Comparison of ENCODE assay signal across 8 cellular contexts in the genomic region with DNA sequence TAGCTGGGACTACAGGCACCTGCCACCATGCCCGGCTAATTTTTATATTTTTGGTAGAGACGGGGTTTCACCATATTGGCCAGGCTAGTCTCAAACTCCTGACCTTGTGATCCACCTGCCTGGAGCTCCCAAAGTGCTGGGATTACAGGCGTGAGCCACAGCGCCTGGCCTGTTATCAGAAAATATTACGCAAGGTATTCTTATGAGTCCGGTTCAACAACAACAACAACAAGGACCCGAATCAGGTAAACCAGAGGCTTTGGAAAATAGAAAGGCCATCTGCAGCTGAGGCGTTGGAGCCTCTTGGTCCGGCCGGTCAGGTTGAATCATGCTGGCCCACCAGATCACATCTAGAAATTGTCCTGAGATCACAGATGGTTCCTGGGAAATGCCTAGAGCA. TPM values are rescaled to one million over a fixed set of nuclear protein-coding genes. Genes with fewer than 3 reads are reported as not detected.
DNase-seq lines count a peak whose midpoint lies in the region; ATAC-seq, FAIRE-seq and TF ChIP-seq lines count a peak whose summit lies in the region.
"Not testable (repeated sequence)": the region's sequence is repeated elsewhere in the genome, so short reads cannot be mapped to it uniquely, and the experiment has no call there.

No MANE protein-coding gene starts in this region.

- TF ChIP-seq CTCF in MM.1S (IDR thresholded peaks at IDR 0.05; ENCODE audit: low read length); HepG2 (CRISPR knock-in tag; IDR thresholded peaks at IDR 0.05); suprapubic skin (IDR thresholded peaks at IDR 0.05); vagina (IDR thresholded peaks at IDR 0.05): not testable (repeated sequence)

- in situ Hi-C loops in HepG2 (cut with HindIII; ENCODE audit: extremely low pct_ligation_motif_present, low pct_unique_long_range_greater_than_20kb), result not testable (repeated sequence)

- peak; percentile 35 for DNase-seq in DMS79 (lab: John Stamatoyannopoulos, UW)
- not testable (repeated sequence) for DNase-seq in MM.1S; caudate nucleus (lab: John Stamatoyannopoulos, UW); HepG2 (ENCODE audit: low spot score); suprapubic skin (ENCODE audit: low spot score in 2 of 2); vagina (ENCODE audit: extremely low spot score in 2 of 2)
- DNase-seq in activated CD8-positive, alpha-beta memory T cell treated with anti-CD3 and anti-CD28 coated beads for 24 hours, result peak; percentile 15

- 96% methylated on average over 10 of the region's 10 CpGs for whole genome bisulfite sequencing in HepG2 (ENCODE audit: low lambda C conversion rate)
- WGBS in suprapubic skin, result 56% methylated on average over 10 of the region's 10 CpGs

- H3K4me2 ChIP-seq in MM.1S (ENCODE audit: low read depth, low read length), result peak overlapping the region; percentile 42; the same call in 1 of the 2 replicates
- not testable (repeated sequence) for H3K4me2 ChIP-seq in HepG2 (ENCODE audit: low read depth, low read length)

- H4K20me1 ChIP-seq in MM.1S (ENCODE audit: insufficient read depth, low read length); HepG2 (ENCODE audit: insufficient read depth, low read length): not testable (repeated sequence)

- H3K27ac ChIP-seq in MM.1S (ENCODE audit: low read length) (peak overlapping the region; percentile 84), caudate nucleus (ENCODE audit: low read depth, low read length) (peak overlapping the region; percentile 16), suprapubic skin (peak overlapping the region; percentile 32), vagina (peak overlapping the region; percentile 24)
- H3K27ac ChIP-seq in HepG2 (ENCODE audit: extremely low read length, insufficient read depth, low read length), result not testable (repeated sequence)

- not testable (repeated sequence) for TF ChIP-seq POLR2A in HepG2 (IDR thresholded peaks at IDR 0.05; ENCODE audit: insufficient read depth in 1 of 2, low read depth in 2 of 2, low read length in 2 of 2); suprapubic skin (IDR thresholded peaks at IDR 0.05); vagina (IDR thresholded peaks at IDR 0.05)

- H3K9me3 ChIP-seq in MM.1S (replicated peaks; ENCODE audit: insufficient read depth, low read length); HepG2 (ENCODE audit: low read length); suprapubic skin; vagina: not testable (repeated sequence)

- POLR2A ChIA-PET in HepG2 (lab: Yijun Ruan, JAX), result not testable (repeated sequence)

- TF ChIP-seq EP300 in HepG2 (IDR thresholded peaks at IDR 0.05; ENCODE audit: low read depth in 2 of 2, low read length in 2 of 2); HepG2 (CRISPR knock-in tag; IDR thresholded peaks at IDR 0.05; ENCODE audit: borderline replicate concordance); suprapubic skin (IDR thresholded peaks at IDR 0.05): not testable (repeated sequence)

- H3K9ac ChIP-seq in MM.1S (ENCODE audit: low read length), result peak overlapping the region; percentile 27
- not testable (repeated sequence) for H3K9ac ChIP-seq in HepG2 (ENCODE audit: insufficient read depth, low read depth, low read length)

- not testable (repeated sequence) for H2AFZ ChIP-seq in MM.1S (ENCODE audit: low read length); HepG2 (ENCODE audit: low read length)

- H3K79me2 ChIP-seq in MM.1S (ENCODE audit: low read length); HepG2 (ENCODE audit: insufficient read depth, low read length): not testable (repeated sequence)

- ATAC-seq in esophagus mucosa, result peak; percentile 11
- not testable (repeated sequence) for ATAC-seq in HepG2

- H3K9me2 ChIP-seq in MM.1S (replicated peaks; ENCODE audit: insufficient read depth, low read length), result not testable (repeated sequence)

- not testable (repeated sequence) for H3K4me3 ChIP-seq in MM.1S (ENCODE audit: low read length); HepG2 (replicated peaks in 1 of 3; ENCODE audit: insufficient read depth in 1 of 3, low read depth in 2 of 3, low read length in 3 of 3); suprapubic skin; vagina

- H3K36me3 ChIP-seq in MM.1S (replicated peaks; ENCODE audit: insufficient read depth, low read length); vagina: not testable (repeated sequence)
- H3K36me3 ChIP-seq in HepG2 (replicated peaks in 1 of 2; ENCODE audit: control insufficient read depth in 1 of 2, insufficient read depth in 2 of 2, low read length in 2 of 2), result peaks cover 11 to 44% of the 10 kb centered on the region in 2 experiments; a peak in 4 of 5 replicates
- peaks cover 26% of the 10 kb centered on the region for H3K36me3 ChIP-seq in suprapubic skin

- CTCF ChIA-PET in HepG2 (lab: Yijun Ruan, JAX; ENCODE audit: low intra/inter-chr PET ratio, low total read pairs), result not testable (repeated sequence)

- H3K4me1 ChIP-seq in MM.1S (ENCODE audit: low read length), result peaks cover 54% of the 10 kb centered on the region
- H3K4me1 ChIP-seq in HepG2 (ENCODE audit: insufficient read depth, low read length), result not testable (repeated sequence)
- peaks cover 22% of the 10 kb centered on the region for H3K4me1 ChIP-seq in suprapubic skin
- H3K4me1 ChIP-seq in vagina, result peaks cover 16% of the 10 kb centered on the region

- not testable (repeated sequence) for BruUV-seq in HepG2 (replicated peaks; lab: Mats Ljungman, UMichigan)

- H3F3A ChIP-seq in MM.1S (ENCODE audit: insufficient read depth, low read length), result peaks cover 13% of the 10 kb centered on the region

- TF ChIP-seq RAD21 in HepG2 (CRISPR knock-in tag; IDR thresholded peaks at IDR 0.05), result not testable (repeated sequence)

- intact Hi-C loops in HepG2 (cut with micrococcal nuclease; ENCODE audit: unreplicated experiment), result loop anchor here (2.0 kb wide), 1 partner anchor 75 kb away; no protein-coding TSS in a partner anchor
- intact Hi-C loops in vagina (cut with DNase I), result not testable (repeated sequence)

- H3K27me3 ChIP-seq in MM.1S (replicated peaks; ENCODE audit: insufficient read depth, low read length); HepG2 (ENCODE audit: control insufficient read depth in 1 of 2, insufficient read depth in 2 of 2, low read length in 2 of 2); suprapubic skin; vagina: not testable (repeated sequence)

- not testable (repeated sequence) for FAIRE-seq in HepG2 (lab: Jason Lieb, UNC)

RNA-seq across cellular contexts. Expression of gene RNF8, which starts 46.3 kb away (rescaled TPM):
- 19.0 TPM for total RNA-seq in esophagus mucosa
- 47.6 and 65.7 TPM in 2 replicates for total RNA-seq in HepG2 (2016; rRNA removed; fragmentation: Illumina TruSeq; extraction: Trizol)
- total RNA-seq in HepG2 (2016; cell fraction: cytosol; rRNA removed; fragmentation: Illumina TruSeq; extraction: Trizol; ENCODE audit: low read depth), result 16.8 and 18.5 TPM in 2 replicates
- 50.2 and 62.5 TPM in 2 replicates for total RNA-seq in HepG2 (2016; cell fraction: insoluble cytoplasmic fraction; rRNA removed; fragmentation: Illumina TruSeq; extraction: Trizol)
- total RNA-seq in HepG2 (2016; cell fraction: membrane; rRNA removed; fragmentation: Illumina TruSeq; extraction: Trizol), result 49.0 and 52.6 TPM in 2 replicates
- total RNA-seq in HepG2 (2016; cell fraction: nucleus; rRNA removed; fragmentation: Illumina TruSeq; extraction: Trizol), result 23.5 and 26.1 TPM in 2 replicates
- 18.1 and 21.8 TPM in 2 replicates for polyA plus RNA-seq in HepG2 (2011; rRNA removed)
- polyA plus RNA-seq in HepG2 (2011; cell fraction: cytosol; rRNA removed), result 14.6 and 17.3 TPM in 2 replicates
- polyA plus RNA-seq in HepG2 (2011; cell fraction: nucleus; rRNA removed), result 9.4 and 14.3 TPM in 2 replicates
- polyA plus RNA-seq in HepG2 (2012), result 24.3 and 28.0 TPM in 2 replicates
- 17.6 and 20.1 TPM in 2 replicates for polyA plus RNA-seq in HepG2 (2016; cell fraction: cytosol; fragmentation: Illumina TruSeq; extraction: Trizol; ENCODE audit: low read depth)
- polyA plus RNA-seq in HepG2 (2016; cell fraction: insoluble cytoplasmic fraction; fragmentation: Illumina TruSeq; extraction: Trizol; ENCODE audit: low read depth), result 63.7 and 63.8 TPM in 2 replicates
- polyA plus RNA-seq in HepG2 (2016; cell fraction: membrane; fragmentation: Illumina TruSeq; extraction: Trizol; ENCODE audit: low read depth), result 35.4 and 37.9 TPM in 2 replicates
- polyA plus RNA-seq in HepG2 (2016; cell fraction: nucleus; fragmentation: Illumina TruSeq; extraction: Trizol; ENCODE audit: insufficient read depth, low read depth), result 31.4 and 32.1 TPM in 2 replicates
- 3.9 and 9.7 TPM in 2 replicates for polyA minus RNA-seq in HepG2 (2011; rRNA and poly(A)+ RNA removed; ENCODE audit: low replicate concordance)
- polyA minus RNA-seq in HepG2 (2011; cell fraction: cytosol; rRNA and poly(A)+ RNA removed), result 11.1 and 11.7 TPM in 2 replicates
- polyA minus RNA-seq in HepG2 (2011; cell fraction: nucleus; rRNA and poly(A)+ RNA removed), result 15.8 and 22.9 TPM in 2 replicates
- total RNA-seq in suprapubic skin, result 10 to 100 TPM; 12.8 to 17.0 (median 14.3) TPM
- 15.0 TPM for total RNA-seq in vagina

RNA-seq across cellular contexts. Expression of gene TMEM217, which starts 49.5 kb away (rescaled TPM):
- 0.84 TPM for total RNA-seq in esophagus mucosa
- total RNA-seq in HepG2 (2016; rRNA removed; fragmentation: Illumina TruSeq; extraction: Trizol), result 1.6 and 3.4 TPM in 2 replicates
- total RNA-seq in HepG2 (2016; cell fraction: cytosol; rRNA removed; fragmentation: Illumina TruSeq; extraction: Trizol; ENCODE audit: low read depth), result 1.1 and 2.0 TPM in 2 replicates
- total RNA-seq in HepG2 (2016; cell fraction: insoluble cytoplasmic fraction; rRNA removed; fragmentation: Illumina TruSeq; extraction: Trizol), result 1.9 and 2.0 TPM in 2 replicates
- 1.5 and 2.6 TPM in 2 replicates for total RNA-seq in HepG2 (2016; cell fraction: membrane; rRNA removed; fragmentation: Illumina TruSeq; extraction: Trizol)
- 3.4 and 4.3 TPM in 2 replicates for total RNA-seq in HepG2 (2016; cell fraction: nucleus; rRNA removed; fragmentation: Illumina TruSeq; extraction: Trizol)
- polyA plus RNA-seq in HepG2 (2011; rRNA removed), result 1.8 and 2.3 TPM in 2 replicates
- polyA plus RNA-seq in HepG2 (2011; cell fraction: cytosol; rRNA removed), result 1.2 and 1.8 TPM in 2 replicates
- 0.56 and 0.92 TPM in 2 replicates for polyA plus RNA-seq in HepG2 (2011; cell fraction: nucleus; rRNA removed)
- 1.3 and 1.5 TPM in 2 replicates for polyA plus RNA-seq in HepG2 (2012)
- 0.25 and 0.40 TPM in 2 replicates for polyA plus RNA-seq in HepG2 (2016; cell fraction: cytosol; fragmentation: Illumina TruSeq; extraction: Trizol; ENCODE audit: low read depth)
- polyA plus RNA-seq in HepG2 (2016; cell fraction: insoluble cytoplasmic fraction; fragmentation: Illumina TruSeq; extraction: Trizol; ENCODE audit: low read depth), result 2.7 and 3.0 TPM in 2 replicates
- polyA plus RNA-seq in HepG2 (2016; cell fraction: membrane; fragmentation: Illumina TruSeq; extraction: Trizol; ENCODE audit: low read depth), result 0.95 and 1.4 TPM in 2 replicates
- 2.9 and 4.5 TPM in 2 replicates for polyA plus RNA-seq in HepG2 (2016; cell fraction: nucleus; fragmentation: Illumina TruSeq; extraction: Trizol; ENCODE audit: insufficient read depth, low read depth)
- polyA minus RNA-seq in HepG2 (2011; rRNA and poly(A)+ RNA removed; ENCODE audit: low replicate concordance), result 1.7 and 2.2 TPM in 2 replicates
- polyA minus RNA-seq in HepG2 (2011; cell fraction: cytosol; rRNA and poly(A)+ RNA removed), result 0.97 and 2.3 TPM in 2 replicates
- polyA minus RNA-seq in HepG2 (2011; cell fraction: nucleus; rRNA and poly(A)+ RNA removed), result 2.1 and 2.7 TPM in 2 replicates
- 1 to 10 TPM in 2 of 4 donors, under 1 TPM in 1, not detected in 1; 0.30 to 3.3 (median 2.6) TPM for total RNA-seq in suprapubic skin
- not detected for total RNA-seq in vagina

RNA-seq across cellular contexts. Expression of gene TBC1D22B, which starts 49.9 kb away (rescaled TPM):
- total RNA-seq in esophagus mucosa (10.0 TPM), HepG2 (2016; rRNA removed; fragmentation: Illumina TruSeq; extraction: Trizol) (12.9 and 15.5 TPM in 2 replicates), suprapubic skin (10 to 100 TPM; 14.2 to 19.6 (median 18.4) TPM), vagina (12.5 TPM)
- 5.1 and 5.5 TPM in 2 replicates for total RNA-seq in HepG2 (2016; cell fraction: cytosol; rRNA removed; fragmentation: Illumina TruSeq; extraction: Trizol; ENCODE audit: low read depth)
- 12.5 and 13.1 TPM in 2 replicates for total RNA-seq in HepG2 (2016; cell fraction: insoluble cytoplasmic fraction; rRNA removed; fragmentation: Illumina TruSeq; extraction: Trizol)
- total RNA-seq in HepG2 (2016; cell fraction: membrane; rRNA removed; fragmentation: Illumina TruSeq; extraction: Trizol), result 18.5 and 19.2 TPM in 2 replicates
- 11.0 and 12.8 TPM in 2 replicates for total RNA-seq in HepG2 (2016; cell fraction: nucleus; rRNA removed; fragmentation: Illumina TruSeq; extraction: Trizol)
- polyA plus RNA-seq in HepG2 (2011; rRNA removed), result 8.4 and 9.7 TPM in 2 replicates
- 9.7 and 10.3 TPM in 2 replicates for polyA plus RNA-seq in HepG2 (2011; cell fraction: cytosol; rRNA removed)
- 10.9 and 11.1 TPM in 2 replicates for polyA plus RNA-seq in HepG2 (2011; cell fraction: nucleus; rRNA removed)
- polyA plus RNA-seq in HepG2 (2012), result 10.9 and 11.4 TPM in 2 replicates
- polyA plus RNA-seq in HepG2 (2016; cell fraction: cytosol; fragmentation: Illumina TruSeq; extraction: Trizol; ENCODE audit: low read depth), result 4.7 and 5.3 TPM in 2 replicates
- polyA plus RNA-seq in HepG2 (2016; cell fraction: insoluble cytoplasmic fraction; fragmentation: Illumina TruSeq; extraction: Trizol; ENCODE audit: low read depth), result 17.4 and 20.4 TPM in 2 replicates
- polyA plus RNA-seq in HepG2 (2016; cell fraction: membrane; fragmentation: Illumina TruSeq; extraction: Trizol; ENCODE audit: low read depth), result 15.4 and 16.5 TPM in 2 replicates
- polyA plus RNA-seq in HepG2 (2016; cell fraction: nucleus; fragmentation: Illumina TruSeq; extraction: Trizol; ENCODE audit: insufficient read depth, low read depth), result 20.1 and 21.3 TPM in 2 replicates
- polyA minus RNA-seq in HepG2 (2011; rRNA and poly(A)+ RNA removed; ENCODE audit: low replicate concordance), result 5.2 and 8.5 TPM in 2 replicates
- polyA minus RNA-seq in HepG2 (2011; cell fraction: cytosol; rRNA and poly(A)+ RNA removed), result 4.5 and 5.4 TPM in 2 replicates
- polyA minus RNA-seq in HepG2 (2011; cell fraction: nucleus; rRNA and poly(A)+ RNA removed), result 10.0 and 11.3 TPM in 2 replicates
